ENCODE assay signal across 12 cellular contexts in genomic region chr19:39937094-39937493, GRCh38. TPM values are rescaled to one million over a fixed set of nuclear protein-coding genes. Genes with fewer than 3 reads are reported as not detected.
DNase-seq lines count a peak whose midpoint lies in the region; ATAC-seq and TF ChIP-seq lines count a peak whose summit lies in the region.
"Had no signal": no experiment of that assay in that cellular context is flagged by ENCODE, and none has a peak within 500 bp of the region (broad histone marks: within the 10 kb centered on the region; RNA-seq: fewer than 3 reads in every experiment).

No MANE protein-coding gene starts in this region.

- H4K12ac ChIP-seq in trophoblast cell (ENCODE audit: low read depth, low read length), result no peak overlapping the region

- ATAC-seq in GM18909 (IDR thresholded peaks at IDR 0.05; ENCODE audit: poor library complexity, unreplicated experiment), result no peak

- no peaks in the 10 kb centered on the region for H3K79me1 ChIP-seq in trophoblast cell (ENCODE audit: low read length)

- peaks cover 0 to 2% of the 10 kb centered on the region in 2 experiments for H3K4me1 ChIP-seq in trophoblast cell (ENCODE audit: control insufficient read depth in 1 of 2, insufficient read depth in 2 of 2, low read length in 2 of 2)

- no peak overlapping the region for H3K27ac ChIP-seq in trophoblast cell (ENCODE audit: low read depth, low read length)

- no peak overlapping the region for H2BK120ac ChIP-seq in trophoblast cell (ENCODE audit: insufficient read depth, low read length, poor library complexity)

- no peak overlapping the region for H4K91ac ChIP-seq in trophoblast cell (ENCODE audit: low read depth, low read length)

- H3K4me2 ChIP-seq in trophoblast cell (ENCODE audit: low read length), result no peak overlapping the region

- H3K4me3 ChIP-seq in trophoblast cell (ENCODE audit: low read depth, low read length), result no peak overlapping the region

- H3K4ac ChIP-seq in trophoblast cell (ENCODE audit: low read depth, low read length), result no peak overlapping the region

- H2BK12ac ChIP-seq in trophoblast cell (ENCODE audit: low read length), result no peak overlapping the region

- H3K18ac ChIP-seq in trophoblast cell (ENCODE audit: low read length), result no peak overlapping the region

- no peak overlapping the region for H2BK5ac ChIP-seq in trophoblast cell (ENCODE audit: low read depth, low read length, poor library complexity)

- H3K27me3 ChIP-seq in trophoblast cell (ENCODE audit: insufficient read depth, low read length), result no peaks in the 10 kb centered on the region

- no peak overlapping the region for H2AK5ac ChIP-seq in trophoblast cell (ENCODE audit: low read length)

- H3K9me3 ChIP-seq in trophoblast cell (ENCODE audit: insufficient read depth, low read depth, low read length), result no peaks in the 10 kb centered on the region
- H3K9me3 ChIP-seq: Caco-2 had no signal

- peak; percentile 68 for DNase-seq in GM10266 (ENCODE audit: extremely low spot score)
- DNase-seq in activated CD4-positive, alpha-beta T cell treated with anti-CD3 and anti-CD28 coated beads, Interleukin-2, amount 50 U/mL, for 4 hours, result peak; percentile 54 to 62
- peak; percentile 28 for DNase-seq in central memory CD4-positive, alpha-beta T cell
- DNase-seq in stimulated activated CD8-positive, alpha-beta memory T cell treated with anti-CD3 and anti-CD28 coated beads, Interleukin-12 subunit alpha, Interleukin-12 subunit beta, amount 100 ng/mL, for 4 hours (ENCODE audit: low read depth), result peak; percentile 28
- DNase-seq in SIG-M5 treated with dmso at 0.1 percent for 504 hours (lab: John Stamatoyannopoulos, UW; ENCODE audit: unreplicated experiment), result no peak
- no peak for DNase-seq in kidney tubule cell (ENCODE audit: low spot score)
- no peak for DNase-seq in trophoblast cell
- DNase-seq: Caco-2, H9, hippocampal formation, NCI-H187 treated with DMSO at 0.1 percent for 48 hours had no signal

- no peak overlapping the region for H3K14ac ChIP-seq in trophoblast cell (ENCODE audit: low read length)

- H2AFZ ChIP-seq in trophoblast cell (ENCODE audit: insufficient read depth, low read length, poor library complexity), result no peak overlapping the region

- H3K36me3 ChIP-seq in trophoblast cell (ENCODE audit: control insufficient read depth in 1 of 2, insufficient read depth in 2 of 2, low read length in 2 of 2), result no peaks in the 10 kb centered on the region

- no CpG with 5 or more reads among the region's 2 CpGs for whole genome bisulfite sequencing in trophoblast cell (ENCODE audit: extremely low coverage, insufficient coverage, insufficient read length)

- H4K8ac ChIP-seq in trophoblast cell (ENCODE audit: low read depth, low read length), result no peak overlapping the region

- no peak overlapping the region for H3K23ac ChIP-seq in trophoblast cell (ENCODE audit: low read length)

- H3K79me2 ChIP-seq in trophoblast cell (ENCODE audit: control insufficient read depth, insufficient read depth, low read length, poor library complexity), result no peaks in the 10 kb centered on the region

- TF ChIP-seq CTCF in GM10266 (IDR thresholded peaks at IDR 0.05; ENCODE audit: control insufficient read depth, insufficient read depth, low read depth, missing control alignments), result no peak

- no peak overlapping the region for H3K9ac ChIP-seq in trophoblast cell (ENCODE audit: low read length)

RNA-seq across cellular contexts. Expression of gene FCGBP, which starts 2.7 kb away (rescaled TPM):
- polyA plus RNA-seq in trophoblast cell (2013), result 0.04 and 0.06 TPM in 2 replicates

RNA-seq across cellular contexts. Expression of gene PSMC4, which starts 33.9 kb away (rescaled TPM):
- 163 and 169 TPM in 2 replicates for polyA plus RNA-seq in trophoblast cell (2013)

RNA-seq across cellular contexts. Expression of gene ZNF546, which starts 59.8 kb away (rescaled TPM):
- polyA plus RNA-seq in trophoblast cell (2013), result 0.33 and 0.53 TPM in 2 replicates

Comparison
In these comparisons a context has a peak if more than half of its experiments do, and no peak if none do; other contexts are left out.
1. DNase-seq: peak in GM10266 (single experiment), activated CD4-positive, alpha-beta T cell treated with anti-CD3 and anti-CD28 coated beads, Interleukin-2, amount 50 U/mL, for 4 hours (2 of 2), central memory CD4-positive, alpha-beta T cell (single experiment) and stimulated activated CD8-positive, alpha-beta memory T cell treated with anti-CD3 and anti-CD28 coated beads, Interleukin-12 subunit alpha, Interleukin-12 subunit beta, amount 100 ng/mL, for 4 hours (single experiment); none in SIG-M5 treated with dmso at 0.1 percent for 504 hours (single experiment), kidney tubule cell (single experiment) and trophoblast cell (0 of 2).